ENCODE assay signal across 8 cellular contexts in the genomic region with DNA sequence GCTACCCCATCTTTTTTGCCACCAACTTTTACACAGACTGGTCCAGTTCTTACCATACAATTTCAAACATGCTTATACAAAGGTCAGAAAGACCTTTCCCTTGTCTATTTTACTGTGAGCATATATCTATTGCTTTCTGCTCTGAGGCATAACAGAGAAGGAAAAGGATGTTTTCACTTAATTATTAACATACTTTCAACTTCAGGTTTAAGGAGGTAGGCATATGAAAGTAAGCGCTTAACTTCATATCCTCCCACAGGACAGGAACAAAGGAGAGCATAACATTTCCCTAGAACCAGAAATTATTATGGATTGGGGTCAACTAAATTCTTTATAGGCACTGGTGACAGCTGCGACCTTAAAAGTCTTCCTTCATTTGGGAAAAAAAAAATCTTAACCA. TPM values are rescaled to one million over a fixed set of nuclear protein-coding genes. Genes with fewer than 3 reads are reported as not detected.
DNase-seq lines count a peak whose midpoint lies in the region; ATAC-seq and TF ChIP-seq lines count a peak whose summit lies in the region.

No MANE protein-coding gene starts in this region.

- H4K20me1 ChIP-seq in OCI-LY1 (ENCODE audit: insufficient read depth, low read length): no peaks in the 10 kb centered on the region
- no peaks in the 10 kb centered on the region for H4K20me1 ChIP-seq in hepatocyte (ENCODE audit: insufficient read depth, poor library complexity, severe bottlenecking)

- H3K4me1 ChIP-seq in OCI-LY1 (ENCODE audit: insufficient read depth, low read length, severe bottlenecking): peaks cover 30% of the 10 kb centered on the region
- no peaks in the 10 kb centered on the region for H3K4me1 ChIP-seq in hepatocyte (ENCODE audit: insufficient read depth)

- peaks cover 7% of the 10 kb centered on the region for H3K27me3 Mint-ChIP-seq in T-helper 2 cell treated with Interferon-gamma antibody and Interleukin-4, amounts not matched to agents 5 μg/mL and 100 μg/mL, for 36 hours (ENCODE audit: low read depth)
- peaks cover 12% of the 10 kb centered on the region for H3K27me3 Mint-ChIP-seq in stimulated activated naive CD8-positive, alpha-beta T cell treated with anti-CD3 and anti-CD28 coated beads, Interleukin-15, amount 100 ng/mL, for 72 hours

- H3K27ac ChIP-seq in OCI-LY1 (ENCODE audit: low read depth, low read length, poor library complexity, severe bottlenecking): no peak overlapping the region
- H3K27ac ChIP-seq in hepatocyte: no peak overlapping the region
- no peak overlapping the region for H3K27ac ChIP-seq in brain microvascular endothelial cell

- TF ChIP-seq CTCF in OCI-LY1 (IDR thresholded peaks at IDR 0.05; ENCODE audit: low read length) (no peak), hepatocyte (IDR thresholded peaks at IDR 0.05; ENCODE audit: poor library complexity) (no peak), brain microvascular endothelial cell (IDR thresholded peaks at IDR 0.05; ENCODE audit: low read depth, low read length, missing control alignments) (no peak)

- H3K4me3 Mint-ChIP-seq in T-helper 2 cell treated with Interferon-gamma antibody and Interleukin-4, amounts not matched to agents 5 μg/mL and 100 μg/mL, for 36 hours: peak overlapping the region; percentile 90
- H3K4me3 Mint-ChIP-seq in stimulated activated naive CD8-positive, alpha-beta T cell treated with anti-CD3 and anti-CD28 coated beads, Interleukin-15, amount 100 ng/mL, for 72 hours: peak overlapping the region; percentile 82 to 98

- peaks cover 20% of the 10 kb centered on the region for H3K4me1 Mint-ChIP-seq in T-helper 2 cell treated with Interferon-gamma antibody and Interleukin-4, amounts not matched to agents 5 μg/mL and 100 μg/mL, for 36 hours (ENCODE audit: low read depth)
- peaks cover 10% of the 10 kb centered on the region for H3K4me1 Mint-ChIP-seq in stimulated activated naive CD8-positive, alpha-beta T cell treated with anti-CD3 and anti-CD28 coated beads, Interleukin-15, amount 100 ng/mL, for 72 hours

- H3K9me2 ChIP-seq in OCI-LY1 (ENCODE audit: low read depth, low read length) (no peaks in the 10 kb centered on the region), hepatocyte (replicated peaks; ENCODE audit: insufficient read depth) (no peaks in the 10 kb centered on the region)

- H3K9me3 ChIP-seq in OCI-LY1 (ENCODE audit: low read length) (0 out of 2 replicates have a peak, but pooled peaks cover 2% of the 10 kb centered on the region), hepatocyte (ENCODE audit: low read depth) (no peaks in the 10 kb centered on the region)

- H3K27ac Mint-ChIP-seq in T-helper 2 cell treated with Interferon-gamma antibody and Interleukin-4, amounts not matched to agents 5 μg/mL and 100 μg/mL, for 36 hours: peak overlapping the region; percentile 63
- peak overlapping the region in 1 of 2 donors; percentile 99 for H3K27ac Mint-ChIP-seq in stimulated activated naive CD8-positive, alpha-beta T cell treated with anti-CD3 and anti-CD28 coated beads, Interleukin-15, amount 100 ng/mL, for 72 hours

- H3K36me3 ChIP-seq in OCI-LY1 (ENCODE audit: insufficient read depth, low read length) (no peaks in the 10 kb centered on the region), hepatocyte (replicated peaks; ENCODE audit: insufficient read depth, low read depth) (no peaks in the 10 kb centered on the region), brain microvascular endothelial cell (replicated peaks) (no peaks in the 10 kb centered on the region)

- H3K9me3 Mint-ChIP-seq in T-helper 2 cell treated with Interferon-gamma antibody and Interleukin-4, amounts not matched to agents 5 μg/mL and 100 μg/mL, for 36 hours: peaks cover 15% of the 10 kb centered on the region
- peaks cover 8 to 14% of the 10 kb centered on the region in 2 donors for H3K9me3 Mint-ChIP-seq in stimulated activated naive CD8-positive, alpha-beta T cell treated with anti-CD3 and anti-CD28 coated beads, Interleukin-15, amount 100 ng/mL, for 72 hours

- H3K27me3 ChIP-seq in OCI-LY1 (ENCODE audit: insufficient read depth, low read length) (no peaks in the 10 kb centered on the region), hepatocyte (peaks cover 4% of the 10 kb centered on the region), brain microvascular endothelial cell (replicated peaks) (no peaks in the 10 kb centered on the region)

- H3K4me2 ChIP-seq in OCI-LY1 (ENCODE audit: low read length) (peak overlapping the region; percentile 83), hepatocyte (peak overlapping the region; percentile 84)

- 73% methylated on average over 2 of the region's 2 CpGs for WGBS in hepatocyte (ENCODE audit: low lambda C conversion rate, missing lambda C conversion rate)

- peaks cover 21% of the 10 kb centered on the region for H3K36me3 Mint-ChIP-seq in T-helper 2 cell treated with Interferon-gamma antibody and Interleukin-4, amounts not matched to agents 5 μg/mL and 100 μg/mL, for 36 hours (ENCODE audit: low read depth)

- H3K4me3 ChIP-seq in OCI-LY1 (ENCODE audit: low read depth, low read length, poor library complexity, severe bottlenecking) (peak overlapping the region; percentile 69), hepatocyte (no peak overlapping the region), brain microvascular endothelial cell (ENCODE audit: low read depth, low read length) (no peak overlapping the region)

- no peaks in the 10 kb centered on the region for H3F3A ChIP-seq in OCI-LY1 (ENCODE audit: insufficient read depth, low read length)

- in situ Hi-C loops in brain microvascular endothelial cell (cut with HindIII; ENCODE audit: low pct_ligation_motif_present, low sequenced_read_pairs): no loop called here

- ATAC-seq in stimulated activated naive CD8-positive, alpha-beta T cell treated with anti-CD3 and anti-CD28 coated beads, Interleukin-15, amount 100 ng/mL, for 72 hours: no peak
- no peak for ATAC-seq in HG02642 (IDR thresholded peaks at IDR 0.05; ENCODE audit: poor library complexity, unreplicated experiment)

- DNase-seq in T-helper 2 cell treated with Interferon-gamma antibody and Interleukin-4, amounts not matched to agents 5 μg/mL and 100 μg/mL, for 36 hours (ENCODE audit: low spot score): no peak
- DNase-seq in T-helper 2 cell (no peak), hepatocyte (ENCODE audit: low spot score) (no peak), CD1c-positive myeloid dendritic cell (ENCODE audit: extremely low spot score) (no peak), brain microvascular endothelial cell (no peak)
- DNase-seq in stimulated activated naive CD8-positive, alpha-beta T cell treated with anti-CD3 and anti-CD28 coated beads, Interleukin-15, amount 100 ng/mL, for 72 hours: no peak

- peak overlapping the region; percentile 81 for H3K9ac ChIP-seq in OCI-LY1 (ENCODE audit: low read length)

- H2AFZ ChIP-seq in OCI-LY1 (ENCODE audit: low read length) (no peak overlapping the region), hepatocyte (no peak overlapping the region)

- H3K79me2 ChIP-seq in OCI-LY1 (ENCODE audit: insufficient read depth, low read length): peaks cover 52% of the 10 kb centered on the region
- H3K79me2 ChIP-seq in hepatocyte: peaks cover 42% of the 10 kb centered on the region

RNA-seq across cellular contexts. Expression of gene MYEF2, which starts 1.1 kb away (rescaled TPM):
- total RNA-seq in hepatocyte: 16.2 and 26.9 TPM in 2 replicates
- polyA plus RNA-seq in hepatocyte: 10.6 and 11.7 TPM in 2 replicates

RNA-seq across cellular contexts. Expression of gene CTXN2, which starts 14.5 kb away (rescaled TPM):
- total RNA-seq in hepatocyte: 0.12 TPM in 1 of 2 replicates, not detected in the other
- not detected in 2 replicates for polyA plus RNA-seq in hepatocyte

RNA-seq across cellular contexts. Expression of gene SLC12A1, which starts 29.1 kb away (rescaled TPM):
- total RNA-seq in hepatocyte: not detected in 2 replicates
- polyA plus RNA-seq in hepatocyte: not detected in 2 replicates

RNA-seq across cellular contexts. Expression of gene SLC24A5, which starts 56.2 kb away (rescaled TPM):
- total RNA-seq in hepatocyte: not detected in 2 replicates
- polyA plus RNA-seq in hepatocyte: not detected in 2 replicates
